Comparison of ENCODE assay signal across 19 cellular contexts in genomic region chr9:72687331-72687730, GRCh38.
DNase-seq lines count a peak whose midpoint lies in the region; ATAC-seq, FAIRE-seq and TF ChIP-seq lines count a peak whose summit lies in the region.
"Had no signal": no experiment of that assay in that cellular context is flagged by ENCODE, and none has a peak within 500 bp of the region (broad histone marks: within the 10 kb centered on the region; RNA-seq: fewer than 3 reads in every experiment).

No MANE protein-coding gene starts in this region.

- intact Hi-C loops in GM12878 (cut with micrococcal nuclease; ENCODE audit: unreplicated experiment) (no loop called here), stomach (cut with DNase I; ENCODE audit: low total_unique reads) (no loop called here), MCF 10A (cut with micrococcal nuclease) (no loop called here)

- TF ChIP-seq CTCF in KMS-11 (conservative IDR thresholded peaks at IDR 0.05; ENCODE audit: low read depth, low read length): no peak
- TF ChIP-seq CTCF in GM12878 (IDR thresholded peaks at IDR 0.05 in 2 of 3, conservative IDR thresholded peaks at IDR 0.05 in 1 of 3; ENCODE audit: control insufficient read depth in 2 of 3, extremely low read depth in 1 of 3, insufficient read depth in 1 of 3, low read depth in 3 of 3, low read length in 3 of 3): no peak
- TF ChIP-seq CTCF in stomach (IDR thresholded peaks at IDR 0.05): no peak
- TF ChIP-seq CTCF in nephron progenitor cell (IDR thresholded peaks at IDR 0.05): no peak
- TF ChIP-seq CTCF in MCF 10A (IDR thresholded peaks at IDR 0.05; ENCODE audit: unreplicated experiment): no peak

- BruUV-seq in GM12878 (replicated peaks; lab: Mats Ljungman, UMichigan) (no TSS peak), MCF 10A (replicated peaks; lab: Mats Ljungman, UMichigan) (no TSS peak)

- TF ChIP-seq RAD21 in GM12878 (IDR thresholded peaks at IDR 0.05; ENCODE audit: insufficient read depth, low read depth, low read length): no peak

- H3K79me2 ChIP-seq in KMS-11 (ENCODE audit: insufficient read depth, low read depth) (no peaks in the 10 kb centered on the region), GM12878 (ENCODE audit: control insufficient read depth, insufficient read depth, low read length) (no peaks in the 10 kb centered on the region)

- H3K9ac ChIP-seq in KMS-11 (no peak overlapping the region), GM12878 (ENCODE audit: control insufficient read depth, insufficient read depth, low read length) (no peak overlapping the region)

- H3K4me1 Mint-ChIP-seq in nephron progenitor cell (no peaks in the 10 kb centered on the region), MCF 10A (ENCODE audit: insufficient read depth, unreplicated experiment) (no peaks in the 10 kb centered on the region)
- H3K4me1 Mint-ChIP-seq: B cell had no signal

- H3K36me3 Mint-ChIP-seq in nephron progenitor cell (ENCODE audit: low read depth): no peaks in the 10 kb centered on the region
- H3K36me3 Mint-ChIP-seq in MCF 10A (ENCODE audit: insufficient read depth, unreplicated experiment): no peaks in the 10 kb centered on the region

- RAD21 ChIA-PET in GM12878 (lab: Charles Lee; ENCODE audit: unreplicated experiment): no interaction called here

- no peaks in the 10 kb centered on the region for H3K27me3 Mint-ChIP-seq in nephron progenitor cell (ENCODE audit: low read depth, poor library complexity)
- no peaks in the 10 kb centered on the region for H3K27me3 Mint-ChIP-seq in MCF 10A (ENCODE audit: insufficient read depth, unreplicated experiment)

- H3K4me3 ChIP-seq in KMS-11 (IDR thresholded peaks at IDR 0.05; ENCODE audit: insufficient read depth, low read depth, low read length): no peak overlapping the region
- no peak overlapping the region for H3K4me3 ChIP-seq in GM12878
- no peak overlapping the region for H3K4me3 ChIP-seq in stomach

- H3K4me2 ChIP-seq in KMS-11 (peak overlapping the region; percentile 27; the same call in 1 of the 2 replicates), GM12878 (ENCODE audit: control insufficient read depth, insufficient read depth) (no peak overlapping the region)

- POLR2A ChIA-PET in GM12878 (lab: Charles Lee): no interaction called here
- POLR2A ChIA-PET in MCF 10A (lab: Yijun Ruan, JAX): no interaction called here

- H3K4me1 ChIP-seq in KMS-11 (ENCODE audit: low read depth, poor library complexity, severe bottlenecking): peaks cover 22% of the 10 kb centered on the region
- H3K4me1 ChIP-seq in GM12878 (ENCODE audit: control insufficient read depth, insufficient read depth, low read length): no peaks in the 10 kb centered on the region
- H3K4me1 ChIP-seq in stomach: no peaks in the 10 kb centered on the region

- no peaks in the 10 kb centered on the region for H3K36me3 ChIP-seq in KMS-11 (ENCODE audit: insufficient read depth)
- no peaks in the 10 kb centered on the region for H3K36me3 ChIP-seq in GM12878 (ENCODE audit: control insufficient read depth in 2 of 2, insufficient read depth in 2 of 2, low read length in 1 of 2)
- no peaks in the 10 kb centered on the region for H3K36me3 ChIP-seq in stomach

- in situ Hi-C loops in GM12878 (cut with MboI): no loop called here

- no peak for FAIRE-seq in GM12878 (lab: Jason Lieb, UNC)
- FAIRE-seq: G401.6, GM12892, GM19239, H1 had no signal

- H3K4me3 Mint-ChIP-seq in nephron progenitor cell: no peak overlapping the region
- no peak overlapping the region for H3K4me3 Mint-ChIP-seq in MCF 10A (ENCODE audit: unreplicated experiment)
- H3K4me3 Mint-ChIP-seq: B cell; CD4-positive, alpha-beta T cell had no signal

- H3K9me3 ChIP-seq in GM12878 (replicated peaks; ENCODE audit: control insufficient read depth, insufficient read depth, low read length) (no peaks in the 10 kb centered on the region), stomach (no peaks in the 10 kb centered on the region)

- H3K9me3 Mint-ChIP-seq in nephron progenitor cell (peaks cover 12% of the 10 kb centered on the region), MCF 10A (ENCODE audit: unreplicated experiment) (peaks cover 8% of the 10 kb centered on the region)

- TF ChIP-seq EP300 in GM12878 (IDR thresholded peaks at IDR 0.05; ENCODE audit: borderline replicate concordance in 1 of 2, control insufficient read depth in 1 of 2, low read depth in 2 of 2, low read length in 2 of 2) (no peak), stomach (IDR thresholded peaks at IDR 0.05) (no peak)

- H3K27ac ChIP-seq in KMS-11 (peak overlapping the region; percentile 4; the same call in 1 of the 2 replicates), GM12878 (ENCODE audit: control insufficient read depth, insufficient read depth) (no peak overlapping the region), stomach (no peak overlapping the region)
- H3K27ac ChIP-seq: HL-60 had no signal

- no peak for DNase-seq in GM12878 (ENCODE audit: low read depth, low spot score)
- DNase-seq in medulla oblongata (ENCODE audit: extremely low spot score): peak; percentile 68
- peak; percentile 72 for DNase-seq in superior temporal gyrus (ENCODE audit: extremely low spot score)
- no peak for DNase-seq in stomach
- DNase-seq in nephron progenitor cell: no peak
- no peak for DNase-seq in MCF 10A (ENCODE audit: unreplicated experiment)
- DNase-seq: C1 segment of cervical spinal cord; CD4-positive, alpha-beta T cell; DMS153; DMS79 treated with DMSO at 0.1 percent for 48 hours; EL had no signal

- CTCF ChIA-PET in GM12878 (lab: Yijun Ruan, JAX): no interaction called here
- CTCF ChIA-PET in MCF 10A (lab: Yijun Ruan, JAX): no interaction called here

- H3K27me3 ChIP-seq in KMS-11 (ENCODE audit: insufficient read depth, low read depth): no peaks in the 10 kb centered on the region
- no peaks in the 10 kb centered on the region for H3K27me3 ChIP-seq in GM12878 (replicated peaks in 1 of 2; ENCODE audit: control insufficient read depth in 2 of 2, insufficient read depth in 2 of 2, low read length in 1 of 2)
- no peaks in the 10 kb centered on the region for H3K27me3 ChIP-seq in stomach

- TF ChIP-seq POLR2A in GM12878 (IDR thresholded peaks at IDR 0.05; ENCODE audit: low read depth, low read length): no peak
- TF ChIP-seq POLR2A in stomach (IDR thresholded peaks at IDR 0.05): no peak

- H2AFZ ChIP-seq in KMS-11 (ENCODE audit: low read depth): no peak overlapping the region
- no peak overlapping the region for H2AFZ ChIP-seq in GM12878 (ENCODE audit: control insufficient read depth, low read depth, low read length)

- H3K27ac Mint-ChIP-seq in nephron progenitor cell: no peak overlapping the region
- no peak overlapping the region for H3K27ac Mint-ChIP-seq in MCF 10A (ENCODE audit: low read depth, unreplicated experiment)
- H3K27ac Mint-ChIP-seq: B cell; CD4-positive, alpha-beta T cell had no signal

- SMC1A ChIA-PET in GM12878 (lab: Charles Lee; ENCODE audit: uncharacterized antibody, unreplicated experiment): interaction anchor here (1.0 kb wide), 1 partner anchor 12 kb away, joined by 3 read pairs; no protein-coding TSS in a partner anchor

- no peak for ATAC-seq in GM12878
- ATAC-seq: HCT116 had no signal

- H4K20me1 ChIP-seq in KMS-11 (ENCODE audit: insufficient read depth) (no peaks in the 10 kb centered on the region), GM12878 (ENCODE audit: control insufficient read depth, insufficient read depth) (no peaks in the 10 kb centered on the region)

TF ChIP-seq in GM12878, 131 proteins besides CTCF, POLR2A, EP300 and RAD21:
- peak; percentile 10; the same call in 1 of the 2 replicates for TF ChIP-seq ZNF24 (IDR thresholded peaks at IDR 0.05)
- TF ChIP-seq, protein P1, sequence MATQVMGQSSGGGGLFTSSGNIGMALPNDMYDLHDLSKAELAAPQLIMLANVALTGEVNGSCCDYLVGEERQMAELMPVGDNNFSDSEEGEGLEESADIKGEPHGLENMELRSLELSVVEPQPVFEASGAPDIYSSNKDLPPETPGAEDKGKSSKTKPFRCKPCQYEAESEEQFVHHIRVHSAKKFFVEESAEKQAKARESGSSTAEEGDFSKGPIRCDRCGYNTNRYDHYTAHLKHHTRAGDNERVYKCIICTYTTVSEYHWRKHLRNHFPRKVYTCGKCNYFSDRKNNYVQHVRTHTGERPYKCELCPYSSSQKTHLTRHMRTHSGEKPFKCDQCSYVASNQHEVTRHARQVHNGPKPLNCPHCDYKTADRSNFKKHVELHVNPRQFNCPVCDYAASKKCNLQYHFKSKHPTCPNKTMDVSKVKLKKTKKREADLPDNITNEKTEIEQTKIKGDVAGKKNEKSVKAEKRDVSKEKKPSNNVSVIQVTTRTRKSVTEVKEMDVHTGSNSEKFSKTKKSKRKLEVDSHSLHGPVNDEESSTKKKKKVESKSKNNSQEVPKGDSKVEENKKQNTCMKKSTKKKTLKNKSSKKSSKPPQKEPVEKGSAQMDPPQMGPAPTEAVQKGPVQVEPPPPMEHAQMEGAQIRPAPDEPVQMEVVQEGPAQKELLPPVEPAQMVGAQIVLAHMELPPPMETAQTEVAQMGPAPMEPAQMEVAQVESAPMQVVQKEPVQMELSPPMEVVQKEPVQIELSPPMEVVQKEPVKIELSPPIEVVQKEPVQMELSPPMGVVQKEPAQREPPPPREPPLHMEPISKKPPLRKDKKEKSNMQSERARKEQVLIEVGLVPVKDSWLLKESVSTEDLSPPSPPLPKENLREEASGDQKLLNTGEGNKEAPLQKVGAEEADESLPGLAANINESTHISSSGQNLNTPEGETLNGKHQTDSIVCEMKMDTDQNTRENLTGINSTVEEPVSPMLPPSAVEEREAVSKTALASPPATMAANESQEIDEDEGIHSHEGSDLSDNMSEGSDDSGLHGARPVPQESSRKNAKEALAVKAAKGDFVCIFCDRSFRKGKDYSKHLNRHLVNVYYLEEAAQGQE (IDR thresholded peaks at IDR 0.05; ENCODE audit: low read depth, low read length): no peak

Comparison
In these comparisons a context has a peak if more than half of its experiments do, and no peak if none do; other contexts are left out.
1. DNase-seq: peak in medulla oblongata (single experiment) and superior temporal gyrus (single experiment); none in GM12878 (single experiment), stomach (single experiment), nephron progenitor cell (single experiment) and MCF 10A (single experiment).